18 cellular contexts compared by ENCODE assay signal in genomic region chr3:153855772-153856171, GRCh38.
DNase-seq lines count a peak whose midpoint lies in the region; ATAC-seq, FAIRE-seq and TF ChIP-seq lines count a peak whose summit lies in the region.
"Had no signal": no experiment of that assay in that cellular context is flagged by ENCODE, and none has a peak within 500 bp of the region (broad histone marks: within the 10 kb centered on the region; RNA-seq: fewer than 3 reads in every experiment).

No MANE protein-coding gene starts in this region.

- in situ Hi-C loops in HepG2 (cut with HindIII; ENCODE audit: extremely low pct_ligation_motif_present, low pct_unique_long_range_greater_than_20kb) = no loop called here

- no peaks in the 10 kb centered on the region for H4K20me1 ChIP-seq in HepG2 (ENCODE audit: insufficient read depth, low read length)

- no peak overlapping the region for H2AFZ ChIP-seq in HepG2 (ENCODE audit: low read length)

- 82% methylated on average over 1 of the region's 1 CpG for WGBS in HepG2 (ENCODE audit: low lambda C conversion rate)
- no CpG with 5 or more reads among the region's 1 CpG for WGBS in right lobe of liver (ENCODE audit: insufficient coverage, low coverage, low lambda C conversion rate, missing lambda C conversion rate)
- 83 to 100% (median 89%) methylated on average over 1 of the region's 1 CpG for WGBS in heart left ventricle, 4 donors
- WGBS in esophagus muscularis mucosa = 85% methylated on average over 1 of the region's 1 CpG

- ATAC-seq in HepG2 (no peak), right lobe of liver (no peak), GM21786 (IDR thresholded peaks at IDR 0.05; ENCODE audit: unreplicated experiment) (peak; percentile 59), HG03378 (IDR thresholded peaks at IDR 0.05; ENCODE audit: unreplicated experiment) (peak; percentile 62), heart left ventricle (no peak)

- FAIRE-seq in HepG2 (lab: Jason Lieb, UNC) = no peak
- FAIRE-seq: D721Med, GM12891 had no signal

- no peaks in the 10 kb centered on the region for H3K79me2 ChIP-seq in HepG2 (ENCODE audit: insufficient read depth, low read length)

- H3K9me3 ChIP-seq in HepG2 (ENCODE audit: low read length) (no peaks in the 10 kb centered on the region), right lobe of liver (no peaks in the 10 kb centered on the region), heart left ventricle (no peaks in the 10 kb centered on the region), esophagus muscularis mucosa (no peaks in the 10 kb centered on the region)

- TF ChIP-seq POLR2A in HepG2 (IDR thresholded peaks at IDR 0.05; ENCODE audit: insufficient read depth in 1 of 2, low read depth in 2 of 2, low read length in 2 of 2) (no peak), right lobe of liver (IDR thresholded peaks at IDR 0.05) (no peak), heart left ventricle (IDR thresholded peaks at IDR 0.05) (no peak), esophagus muscularis mucosa (IDR thresholded peaks at IDR 0.05; ENCODE audit: low read depth) (no peak)

- no peak overlapping the region for H3K9ac ChIP-seq in HepG2 (ENCODE audit: insufficient read depth, low read depth, low read length)

- no peaks in the 10 kb centered on the region for H3K36me3 ChIP-seq in HepG2 (replicated peaks in 1 of 2; ENCODE audit: control insufficient read depth in 1 of 2, insufficient read depth in 2 of 2, low read length in 2 of 2)
- H3K36me3 ChIP-seq in right lobe of liver = no peaks in the 10 kb centered on the region
- H3K36me3 ChIP-seq in heart left ventricle = no peaks in the 10 kb centered on the region
- no peaks in the 10 kb centered on the region for H3K36me3 ChIP-seq in esophagus muscularis mucosa
- H3K36me3 ChIP-seq: cardiac muscle cell had no signal

- intact Hi-C loops in HepG2 (cut with micrococcal nuclease; ENCODE audit: unreplicated experiment) = no loop called here
- intact Hi-C loops in right lobe of liver (cut with DNase I) = no loop called here
- intact Hi-C loops in heart left ventricle (cut with DNase I) = no loop called here
- intact Hi-C loops in esophagus muscularis mucosa (cut with DNase I) = no loop called here

- H3K4me3 ChIP-seq in HepG2 (replicated peaks in 1 of 3; ENCODE audit: insufficient read depth in 1 of 3, low read depth in 2 of 3, low read length in 3 of 3) (no peak overlapping the region), right lobe of liver (no peak overlapping the region), heart left ventricle (no peak overlapping the region), esophagus muscularis mucosa (no peak overlapping the region)
- H3K4me3 ChIP-seq: cardiac muscle cell had no signal

- TF ChIP-seq CTCF in HepG2 (CRISPR knock-in tag; IDR thresholded peaks at IDR 0.05) = 0 out of 2 replicates have a peak, but pooled peaks have one; percentile 17
- TF ChIP-seq CTCF in right lobe of liver (IDR thresholded peaks at IDR 0.05) = no peak
- no peak for TF ChIP-seq CTCF in heart left ventricle (IDR thresholded peaks at IDR 0.05)
- TF ChIP-seq CTCF in esophagus muscularis mucosa (IDR thresholded peaks at IDR 0.05) = no peak

- BruUV-seq in HepG2 (replicated peaks; lab: Mats Ljungman, UMichigan) = no TSS peak

- CTCF ChIA-PET in HepG2 (lab: Yijun Ruan, JAX; ENCODE audit: low intra/inter-chr PET ratio, low total read pairs) = no interaction called here

- TF ChIP-seq EP300 in HepG2 (IDR thresholded peaks at IDR 0.05; ENCODE audit: low read depth in 2 of 2, low read length in 2 of 2) = no peak
- TF ChIP-seq EP300 in HepG2 (CRISPR knock-in tag; IDR thresholded peaks at IDR 0.05; ENCODE audit: borderline replicate concordance) = no peak
- TF ChIP-seq EP300 in esophagus muscularis mucosa (IDR thresholded peaks at IDR 0.05) = no peak

- POLR2A ChIA-PET in HepG2 (lab: Yijun Ruan, JAX) = no interaction called here

- H3K4me2 ChIP-seq in HepG2 (ENCODE audit: low read depth, low read length) = no peak overlapping the region

- H3K27ac ChIP-seq in HepG2 (ENCODE audit: extremely low read length, insufficient read depth, low read length) (no peak overlapping the region), right lobe of liver (no peak overlapping the region), heart left ventricle (no peak overlapping the region), esophagus muscularis mucosa (replicated peaks in 1 of 4) (no peak overlapping the region)
- H3K27ac ChIP-seq: cardiac muscle cell had no signal

- H3K4me1 ChIP-seq in HepG2 (ENCODE audit: insufficient read depth, low read length) (no peaks in the 10 kb centered on the region), right lobe of liver (no peaks in the 10 kb centered on the region), heart left ventricle (no peaks in the 10 kb centered on the region), esophagus muscularis mucosa (no peaks in the 10 kb centered on the region)

- DNase-seq in HepG2 (ENCODE audit: low spot score) (peak; percentile 1), right lobe of liver (no peak), RKO (ENCODE audit: low spot score) (no peak), heart left ventricle (no peak), esophagus muscularis mucosa (ENCODE audit: extremely low spot score) (no peak), NCI-H2227 (lab: John Stamatoyannopoulos, UW; ENCODE audit: unreplicated experiment) (no peak)
- DNase-seq: activated CD4-positive, alpha-beta T cell treated with anti-CD3 and anti-CD28 coated beads, Interleukin-2, amount 10 ng/mL, durations not matched to agents 7 days and 5 days; activated effector memory CD4-positive, alpha-beta T cell treated with Interleukin-2 at 50 U/mL for 16 hours; HCEC 1CT; hippocampal formation; NCI-H226; stimulated activated CD4-positive, alpha-beta T cell treated with anti-CD3 and anti-CD28 coated beads, Interleukin-12 subunit alpha, Interleukin-12 subunit beta, amount 100 ng/mL, for 4 hours; trophoblast cell had no signal

- H3K27me3 ChIP-seq in HepG2 (ENCODE audit: control insufficient read depth in 1 of 2, insufficient read depth in 2 of 2, low read length in 2 of 2) (no peaks in the 10 kb centered on the region), right lobe of liver (no peaks in the 10 kb centered on the region), heart left ventricle (peaks cover 0 to 7% (median 0%) of the 10 kb centered on the region in 9 donors), esophagus muscularis mucosa (no peaks in the 10 kb centered on the region)
- H3K27me3 ChIP-seq: cardiac muscle cell had no signal

- no peak for TF ChIP-seq RAD21 in HepG2 (CRISPR knock-in tag; IDR thresholded peaks at IDR 0.05)

TF ChIP-seq in HepG2, 621 proteins besides CTCF, POLR2A, EP300 and RAD21:
- TF ChIP-seq FOXA3 (CRISPR knock-in tag; IDR thresholded peaks at IDR 0.05) (no peak), ZFP37 (CRISPR knock-in tag; IDR thresholded peaks at IDR 0.05; ENCODE audit: borderline replicate concordance) (no peak), STAG1 (CRISPR knock-in tag; IDR thresholded peaks at IDR 0.05) (peak; percentile 11; the same call in 1 of the 2 replicates), KLF15 (CRISPR knock-in tag; IDR thresholded peaks at IDR 0.05; ENCODE audit: borderline replicate concordance) (no peak)
TF ChIP-seq in HepG2: peak in this region for 1.

Comparison
In these comparisons a context has a peak if more than half of its experiments do, and no peak if none do; other contexts are left out.
1. ATAC-seq: peak in GM21786 (single experiment) and HG03378 (single experiment); none in HepG2 (single experiment), right lobe of liver (0 of 4) and heart left ventricle (0 of 4).